In genomic region chr12:32102234-32102633, GRCh38 we compare ENCODE assay signal across 23 cellular contexts. TPM values are rescaled to one million over a fixed set of nuclear protein-coding genes. Genes with fewer than 3 reads are reported as not detected.
DNase-seq lines count a peak whose midpoint lies in the region; ATAC-seq and TF ChIP-seq lines count a peak whose summit lies in the region.
"Had no signal": no experiment of that assay in that cellular context is flagged by ENCODE, and none has a peak within 500 bp of the region (broad histone marks: within the 10 kb centered on the region; RNA-seq: fewer than 3 reads in every experiment).

No MANE protein-coding gene starts in this region.

- TF ChIP-seq CTCF in choroid plexus epithelial cell (conservative IDR thresholded peaks at IDR 0.05; ENCODE audit: low read depth, low read length) = no peak
- TF ChIP-seq CTCF in hepatocyte (IDR thresholded peaks at IDR 0.05; ENCODE audit: poor library complexity) = no peak

- no peak overlapping the region for H3K4me2 ChIP-seq in GM23248 (ENCODE audit: unreplicated experiment)
- no peak overlapping the region for H3K4me2 ChIP-seq in hepatocyte

- H3K27me3 ChIP-seq in GM23248 (replicated peaks; ENCODE audit: insufficient read depth) (no peaks in the 10 kb centered on the region), hepatocyte (no peaks in the 10 kb centered on the region)
- H3K27me3 ChIP-seq: MG63 had no signal

- WGBS in GM23248 (ENCODE audit: low coverage in 1 of 2, low lambda C conversion rate in 2 of 2, missing lambda C conversion rate in 2 of 2), 2 experiments = 90 to 91% methylated on average over 3 of the region's 3 CpGs
- WGBS in hepatocyte (ENCODE audit: low lambda C conversion rate, missing lambda C conversion rate) = 96% methylated on average over 3 of the region's 3 CpGs

- H3K9me2 ChIP-seq in GM23248 (ENCODE audit: insufficient read depth) (no peaks in the 10 kb centered on the region), hepatocyte (replicated peaks; ENCODE audit: insufficient read depth) (no peaks in the 10 kb centered on the region)

- in situ Hi-C loops in GM23248 (cut with MboI) = no loop called here

- CTCF ChIA-PET in HEK293T (lab: Yijun Ruan, JAX) = interaction anchor here (0.6 to 0.7 kb wide), 3 partner anchors 45 to 372 kb away, joined by 3 to 4 read pairs (median 3); no protein-coding TSS in a partner anchor

- H3K79me2 ChIP-seq in GM23248 (ENCODE audit: insufficient read depth) (no peaks in the 10 kb centered on the region), hepatocyte (peaks cover 2% of the 10 kb centered on the region)

- no peak overlapping the region for H3K9ac ChIP-seq in GM23248

- no peak overlapping the region for H3K27ac ChIP-seq in GM23248
- no peak overlapping the region for H3K27ac ChIP-seq in hepatocyte
- H3K27ac ChIP-seq: RWPE1, SK-N-MC had no signal

- H3F3A ChIP-seq in GM23248 (ENCODE audit: insufficient read depth) = peaks cover 12% of the 10 kb centered on the region

- DNase-seq in GM23248 (peak; percentile 27), choroid plexus epithelial cell (ENCODE audit: low read depth) (peak; percentile 65), iris pigment epithelial cell (ENCODE audit: low read depth) (peak; percentile 28), HEK293T (ENCODE audit: extremely low spot score) (no peak), hepatocyte (ENCODE audit: low spot score) (no peak), KG1 (lab: John Stamatoyannopoulos, UW) (no peak)
- DNase-seq: C1 segment of cervical spinal cord; Calu3; CD8-positive, alpha-beta T cell; DMS153; GDM1; Kasumi-1; MG63; NCI-H1417 treated with DMSO at 0.1 percent for 48 hours; NCI-H187; NCI-H510A; NCI-H748 treated with DMSO at 0.1 percent for 48 hours; NK-92 treated with Interleukin-12 subunit alpha and Interleukin-12 subunit beta, amount 100 ng/mL, for 24 hours; SHP77 treated with DMSO at 0.1 percent for 48 hours had no signal

- H3K4me3 ChIP-seq in GM23248 = no peak overlapping the region
- H3K4me3 ChIP-seq in choroid plexus epithelial cell (ENCODE audit: low read depth, low read length) = no peak overlapping the region
- H3K4me3 ChIP-seq in hepatocyte = no peak overlapping the region
- H3K4me3 ChIP-seq: MG63, SK-N-MC had no signal

- no peak overlapping the region for H2AFZ ChIP-seq in GM23248
- H2AFZ ChIP-seq in hepatocyte = no peak overlapping the region

- POLR2A ChIA-PET in HEK293T (lab: Yijun Ruan, JAX) = no interaction called here

- no peak for ATAC-seq in HG03025 (IDR thresholded peaks at IDR 0.05; ENCODE audit: low FRiP score, unreplicated experiment)
- ATAC-seq: CD8-positive, alpha-beta T cell; HCT116 had no signal

- H3K36me3 ChIP-seq in GM23248 (ENCODE audit: low read depth) (no peaks in the 10 kb centered on the region), hepatocyte (replicated peaks; ENCODE audit: insufficient read depth, low read depth) (no peaks in the 10 kb centered on the region)
- H3K36me3 ChIP-seq: MG63 had no signal

- H4K20me1 ChIP-seq in GM23248 (ENCODE audit: insufficient read depth) (no peaks in the 10 kb centered on the region), hepatocyte (ENCODE audit: insufficient read depth, poor library complexity, severe bottlenecking) (no peaks in the 10 kb centered on the region)

- H3K9me3 ChIP-seq in GM23248 (ENCODE audit: low read depth) (no peaks in the 10 kb centered on the region), hepatocyte (ENCODE audit: low read depth) (no peaks in the 10 kb centered on the region)
- H3K9me3 ChIP-seq: MG63 had no signal

- H3K4me1 ChIP-seq in GM23248 (ENCODE audit: insufficient read depth) (no peaks in the 10 kb centered on the region), hepatocyte (ENCODE audit: insufficient read depth) (no peaks in the 10 kb centered on the region)

TF ChIP-seq in HEK293T, 16 proteins besides CTCF, POLR2A, EP300 and RAD21:
- no peak for TF ChIP-seq ELF4 (IDR thresholded peaks at IDR 0.05)
- no peak for TF ChIP-seq FOXA1 (IDR thresholded peaks at IDR 0.05)
- no peak for TF ChIP-seq SUZ12 (IDR thresholded peaks at IDR 0.05)
- TF ChIP-seq FOXM1 (IDR thresholded peaks at IDR 0.05; ENCODE audit: borderline replicate concordance) = no peak
- TF ChIP-seq BHLHE40 (IDR thresholded peaks at IDR 0.05; ENCODE audit: borderline replicate concordance) = no peak
- no peak for TF ChIP-seq ARNT (IDR thresholded peaks at IDR 0.05)
- no peak for TF ChIP-seq LEF1 (IDR thresholded peaks at IDR 0.05; ENCODE audit: borderline replicate concordance)
- TF ChIP-seq L3MBTL2 (conservative IDR thresholded peaks at IDR 0.05) = no peak

RNA-seq across cellular contexts. Expression of gene BICD1, which starts 4.4 kb away (rescaled TPM):
- total RNA-seq in GM23248 (2014; rRNA removed; shearing (Covaris generic)) = 9.7 and 18.7 TPM in 2 replicates
- polyA plus RNA-seq in GM23248 (2016; fragmentation: Nextera tagmentation; extraction: Ambion mirVana) (19.9 and 20.6 TPM in 2 replicates), hepatocyte (16.1 and 19.7 TPM in 2 replicates)
- total RNA-seq in hepatocyte = 16.7 and 23.6 TPM in 2 replicates

Comparison
In these comparisons a context has a peak if more than half of its experiments do, and no peak if none do; other contexts are left out.
1. DNase-seq: peak in GM23248 (single experiment), choroid plexus epithelial cell (single experiment) and iris pigment epithelial cell (single experiment); none in HEK293T (single experiment), hepatocyte (single experiment) and KG1 (single experiment).